ENCODE assay signal across 29 cellular contexts in genomic region chr15:83935774-83936173, GRCh38.
"Had no signal": no experiment of that assay in that cellular context is flagged by ENCODE, and none has a peak within 500 bp of the region (broad histone marks: within the 10 kb centered on the region; RNA-seq: fewer than 3 reads in every experiment).

No MANE protein-coding gene starts in this region.

- H3K27ac Mint-ChIP-seq: effector memory CD8-positive, alpha-beta T cell; immature natural killer cell; memory B cell; mesothelial cell of epicardium; naive B cell; natural killer cell treated with Interleukin-12 subunit alpha and Interleukin-12 subunit beta and Interleukin-15 and Interleukin-18, amount 100 ng/mL, for 72 hours; progenitor cell of endocrine pancreas; stimulated activated effector memory CD8-positive, alpha-beta T cell treated with anti-CD3 and anti-CD28 coated beads, Interleukin-12 subunit alpha, Interleukin-12 subunit beta, amount 100 ng/mL, for 72 hours; type B pancreatic cell had no signal

- FAIRE-seq: keratinocyte, urothelium cell line had no signal

- ATAC-seq: effector memory CD8-positive, alpha-beta T cell; gastrocnemius medialis; heart left ventricle; left lobe of liver; mucosa of descending colon; natural killer cell treated with Interleukin-12 subunit alpha and Interleukin-12 subunit beta and Interleukin-15 and Interleukin-18, amount 100 ng/mL, for 72 hours; sciatic nerve; stimulated activated effector memory CD8-positive, alpha-beta T cell treated with anti-CD3 and anti-CD28 coated beads, Interleukin-12 subunit alpha, Interleukin-12 subunit beta, amount 100 ng/mL, for 72 hours had no signal

- H3K9me3 Mint-ChIP-seq: type B pancreatic cell had no signal

- H3K4me3 Mint-ChIP-seq: effector memory CD8-positive, alpha-beta T cell; immature natural killer cell; memory B cell; mesothelial cell of epicardium; naive B cell; natural killer cell treated with Interleukin-12 subunit alpha and Interleukin-12 subunit beta and Interleukin-15 and Interleukin-18, amount 100 ng/mL, for 72 hours; neural crest cell; stimulated activated effector memory CD8-positive, alpha-beta T cell treated with anti-CD3 and anti-CD28 coated beads, Interleukin-12 subunit alpha, Interleukin-12 subunit beta, amount 100 ng/mL, for 72 hours; type B pancreatic cell had no signal

- H3K4me3 ChIP-seq: gastrocnemius medialis, heart left ventricle, hepatocyte, lung, mucosa of descending colon, testis, tibial artery had no signal

- H3K27me3 Mint-ChIP-seq: memory B cell, progenitor cell of endocrine pancreas had no signal

- H3K27me3 ChIP-seq: gastrocnemius medialis, heart left ventricle, hepatocyte, neutrophil, testis, tibial artery had no signal

- H3K27ac ChIP-seq: gastrocnemius medialis, heart left ventricle, hepatocyte, neutrophil, parathyroid adenoma, testis, tibial artery had no signal

- H3K36me3 Mint-ChIP-seq: immature natural killer cell; memory B cell; natural killer cell treated with Interleukin-12 subunit alpha and Interleukin-12 subunit beta and Interleukin-15 and Interleukin-18, amount 100 ng/mL, for 72 hours; stimulated activated effector memory CD8-positive, alpha-beta T cell treated with anti-CD3 and anti-CD28 coated beads, Interleukin-12 subunit alpha, Interleukin-12 subunit beta, amount 100 ng/mL, for 72 hours; type B pancreatic cell had no signal

- H3K4me1 ChIP-seq: parathyroid adenoma, testis had no signal

- H3K4me2 ChIP-seq: hepatocyte had no signal

- H3K9me3 ChIP-seq: gastrocnemius medialis, mucosa of descending colon, neutrophil, testis, tibial artery had no signal

- H3K36me3 ChIP-seq: gastrocnemius medialis, neutrophil, tibial artery had no signal

- H3K4me1 Mint-ChIP-seq: immature natural killer cell; mesothelial cell of epicardium; naive B cell; neural crest cell; stimulated activated effector memory CD8-positive, alpha-beta T cell treated with anti-CD3 and anti-CD28 coated beads, Interleukin-12 subunit alpha, Interleukin-12 subunit beta, amount 100 ng/mL, for 72 hours had no signal

- DNase-seq: cerebellar nuclear complex; cortex of kidney; effector memory CD8-positive, alpha-beta T cell; gastrocnemius medialis; heart left ventricle; immature natural killer cell; mucosa of descending colon; naive B cell; stimulated activated CD4-positive, alpha-beta T cell treated with anti-CD3 and anti-CD28 coated beads, Interleukin-2, amount 100 ng/mL, for 24 hours; stimulated activated CD4-positive, alpha-beta T cell treated with anti-CD3 and anti-CD28 coated beads, Interleukin-4, amount 100 ng/mL, for 24 hours; stimulated activated naive CD4-positive, alpha-beta T cell treated with Interleukin-2 at 50 U/mL for 16 hours; substantia nigra; testis; tibial artery had no signal
